Comparison of ENCODE assay signal across 8 cellular contexts in genomic region chr2:170235860-170236638, GRCh38. TPM values are rescaled to one million over a fixed set of nuclear protein-coding genes. Genes with fewer than 3 reads are reported as not detected.
DNase-seq lines count a peak whose midpoint lies in the region; ATAC-seq, FAIRE-seq and TF ChIP-seq lines count a peak whose summit lies in the region.

No MANE protein-coding gene starts in this region.

- DNase-seq in AML-193 (lab: John Stamatoyannopoulos, UW) (peak; percentile 23 to 47), NCI-H2029 (lab: John Stamatoyannopoulos, UW) (peak; percentile 15), left ventricle myocardium superior (no peak), stromal cell of bone marrow (ENCODE audit: low read depth) (peak; percentile 40), GM19240 (ENCODE audit: insufficient read length, low spot score) (no peak)

- H3K4me3 ChIP-seq in GM12875 (ENCODE audit: low read depth, low read length) = no peak overlapping the region

- TF ChIP-seq CTCF in GM12875 (IDR thresholded peaks at IDR 0.05; ENCODE audit: borderline replicate concordance, insufficient read depth, low read depth, low read length) = peak; percentile 59; the same call in 1 of the 2 replicates

- intact Hi-C loops in left ventricle myocardium superior (cut with micrococcal nuclease) = no loop called here

- FAIRE-seq in TTC549 (lab: Jason Lieb, UNC) = peak; percentile 84

- ATAC-seq in left ventricle myocardium superior (peak; percentile 40), HG03280 (IDR thresholded peaks at IDR 0.05; ENCODE audit: unreplicated experiment) (no peak)

RNA-seq across cellular contexts. Expression of gene MYO3B, which starts 58.1 kb away (rescaled TPM):
- total RNA-seq in left ventricle myocardium superior = 0.05 TPM

Comparison
In these comparisons a context has a peak if more than half of its experiments do, and no peak if none do; other contexts are left out.
1. DNase-seq: peak in AML-193 (2 of 2), NCI-H2029 (single experiment) and stromal cell of bone marrow (single experiment); none in left ventricle myocardium superior (single experiment) and GM19240 (single experiment).